Comparison of ENCODE assay signal across 17 cellular contexts in the genomic region with DNA sequence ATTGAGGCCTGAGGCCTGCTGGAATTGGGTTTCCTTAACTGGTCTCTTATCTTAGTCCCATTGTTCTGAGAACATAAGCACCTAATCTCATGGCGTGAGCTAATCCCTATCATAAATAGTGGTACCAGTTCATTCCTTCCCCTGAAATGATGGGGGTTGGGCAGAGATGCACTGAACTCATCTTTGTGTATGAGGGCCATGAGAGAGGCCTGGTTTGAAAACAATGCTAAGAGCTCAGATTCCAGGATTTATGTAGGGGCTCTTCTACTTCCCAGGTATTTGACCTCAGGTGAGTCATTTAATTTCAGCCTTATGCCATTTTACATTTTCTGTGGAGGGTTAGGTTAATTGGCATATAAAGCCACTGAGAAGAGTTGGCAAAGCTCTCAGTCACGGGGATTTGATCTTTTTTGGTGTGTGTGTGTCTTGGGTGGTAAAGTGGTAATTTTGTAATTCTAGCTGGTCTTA. TPM values are rescaled to one million over a fixed set of nuclear protein-coding genes. Genes with fewer than 3 reads are reported as not detected.
A peak's percentile ranks its signal among the peaks of the same experiment; 100 is the strongest.
DNase-seq lines count a peak whose midpoint lies in the region; TF ChIP-seq lines count a peak whose summit lies in the region.
"Had no signal": no experiment of that assay in that cellular context is flagged by ENCODE, and none has a peak within 500 bp of the region (broad histone marks: within the 10 kb centered on the region; RNA-seq: fewer than 3 reads in every experiment).

No MANE protein-coding gene starts in this region.

- H3K27ac Mint-ChIP-seq in T-helper 2 cell treated with Interferon-gamma antibody and Interleukin-4, amounts not matched to agents 5 μg/mL and 100 μg/mL, for 36 hours, result peak overlapping the region; percentile 43
- peak overlapping the region; percentile 54 for H3K27ac Mint-ChIP-seq in activated naive CD8-positive, alpha-beta T cell treated with anti-CD3 and anti-CD28 coated beads for 36 hours
- peak overlapping the region; percentile 0 for H3K27ac Mint-ChIP-seq in mesothelial cell of epicardium
- H3K27ac Mint-ChIP-seq: activated CD4-positive, alpha-beta T cell treated with anti-CD3 and anti-CD28 coated beads, Interleukin-2, amount 10 ng/mL, durations not matched to agents 7 days and 5 days had no signal

- peaks cover 13% of the 10 kb centered on the region for H3K4me1 Mint-ChIP-seq in T-helper 2 cell treated with Interferon-gamma antibody and Interleukin-4, amounts not matched to agents 5 μg/mL and 100 μg/mL, for 36 hours (ENCODE audit: low read depth)
- H3K4me1 Mint-ChIP-seq in activated naive CD8-positive, alpha-beta T cell treated with anti-CD3 and anti-CD28 coated beads for 36 hours, result peaks cover 20% of the 10 kb centered on the region
- peaks cover 13% of the 10 kb centered on the region for H3K4me1 Mint-ChIP-seq in mesothelial cell of epicardium

- H3K9me3 Mint-ChIP-seq in T-helper 2 cell treated with Interferon-gamma antibody and Interleukin-4, amounts not matched to agents 5 μg/mL and 100 μg/mL, for 36 hours, result no peaks in the 10 kb centered on the region
- H3K9me3 Mint-ChIP-seq in activated naive CD8-positive, alpha-beta T cell treated with anti-CD3 and anti-CD28 coated beads for 36 hours, result no peaks in the 10 kb centered on the region
- H3K9me3 Mint-ChIP-seq in mesothelial cell of epicardium, result peaks cover 4% of the 10 kb centered on the region
- H3K9me3 Mint-ChIP-seq: activated CD4-positive, alpha-beta T cell treated with anti-CD3 and anti-CD28 coated beads, Interleukin-2, amount 10 ng/mL, durations not matched to agents 7 days and 5 days had no signal

- no peaks in the 10 kb centered on the region for H3K9me3 ChIP-seq in BE2C
- H3K9me3 ChIP-seq: gastroesophageal sphincter had no signal

- no peaks in the 10 kb centered on the region for H3K27me3 Mint-ChIP-seq in T-helper 2 cell treated with Interferon-gamma antibody and Interleukin-4, amounts not matched to agents 5 μg/mL and 100 μg/mL, for 36 hours (ENCODE audit: low read depth)
- H3K27me3 Mint-ChIP-seq in activated naive CD8-positive, alpha-beta T cell treated with anti-CD3 and anti-CD28 coated beads for 36 hours, result no peaks in the 10 kb centered on the region
- no peaks in the 10 kb centered on the region for H3K27me3 Mint-ChIP-seq in mesothelial cell of epicardium (ENCODE audit: low read depth)
- H3K27me3 Mint-ChIP-seq: activated CD4-positive, alpha-beta T cell treated with anti-CD3 and anti-CD28 coated beads, Interleukin-2, amount 10 ng/mL, durations not matched to agents 7 days and 5 days had no signal

- H3K4me3 Mint-ChIP-seq in T-helper 2 cell treated with Interferon-gamma antibody and Interleukin-4, amounts not matched to agents 5 μg/mL and 100 μg/mL, for 36 hours, result no peak overlapping the region
- no peak overlapping the region for H3K4me3 Mint-ChIP-seq in activated naive CD8-positive, alpha-beta T cell treated with anti-CD3 and anti-CD28 coated beads for 36 hours
- H3K4me3 Mint-ChIP-seq in mesothelial cell of epicardium, result no peak overlapping the region
- H3K4me3 Mint-ChIP-seq: activated CD4-positive, alpha-beta T cell treated with anti-CD3 and anti-CD28 coated beads, Interleukin-2, amount 10 ng/mL, durations not matched to agents 7 days and 5 days had no signal

- no peak for TF ChIP-seq CTCF in mesothelial cell of epicardium (IDR thresholded peaks at IDR 0.05; ENCODE audit: unreplicated experiment)
- TF ChIP-seq CTCF in GM13977 (IDR thresholded peaks at IDR 0.05; ENCODE audit: extremely low read depth, insufficient read depth, missing control alignments), result no peak
- no peak for TF ChIP-seq CTCF in BE2C (IDR thresholded peaks at IDR 0.05; ENCODE audit: low read depth, low read length)

- no peaks in the 10 kb centered on the region; the same call in 1 of the 2 replicates for H3K4me1 ChIP-seq in BE2C

- DNase-seq in T-helper 2 cell treated with Interferon-gamma antibody and Interleukin-4, amounts not matched to agents 5 μg/mL and 100 μg/mL, for 36 hours (ENCODE audit: low spot score), result no peak
- DNase-seq in T-helper 2 cell (no peak), HT1080 (ENCODE audit: low read depth) (peak; percentile 6), mesothelial cell of epicardium (ENCODE audit: low spot score in 2 of 2, unreplicated experiment in 2 of 2) (no peak), GM13977 (ENCODE audit: low spot score) (no peak), inferior parietal cortex (ENCODE audit: extremely low spot score) (no peak), BE2C (no peak)
- DNase-seq in activated naive CD8-positive, alpha-beta T cell treated with anti-CD3 and anti-CD28 coated beads for 36 hours, result no peak
- DNase-seq: activated CD4-positive, alpha-beta T cell treated with anti-CD3 and anti-CD28 coated beads, Interleukin-2, amount 10 ng/mL, durations not matched to agents 7 days and 5 days; activated effector memory CD4-positive, alpha-beta T cell treated with anti-CD3 and anti-CD28 coated beads, Interleukin-2, amount 50 U/mL, for 16 hours; effector memory CD4-positive, alpha-beta T cell; GM23248; KG1; mesenchymal stem cell; T-helper 9 cell had no signal

- H3K36me3 ChIP-seq in BE2C, result peaks cover 52% of the 10 kb centered on the region

- no peaks in the 10 kb centered on the region for H3K27me3 ChIP-seq in BE2C
- H3K27me3 ChIP-seq: gastroesophageal sphincter had no signal

- H3K36me3 Mint-ChIP-seq in T-helper 2 cell treated with Interferon-gamma antibody and Interleukin-4, amounts not matched to agents 5 μg/mL and 100 μg/mL, for 36 hours (ENCODE audit: low read depth), result peaks cover 40% of the 10 kb centered on the region
- peaks cover 46% of the 10 kb centered on the region for H3K36me3 Mint-ChIP-seq in activated naive CD8-positive, alpha-beta T cell treated with anti-CD3 and anti-CD28 coated beads for 36 hours
- H3K36me3 Mint-ChIP-seq in mesothelial cell of epicardium, result peaks cover 17% of the 10 kb centered on the region

- in situ Hi-C loops in GM13977 (cut with MboI; ENCODE audit: low pct_unique_long_range_greater_than_20kb, low sequenced_read_pairs, unreplicated experiment), result no loop called here

- no peak overlapping the region for H3K4me3 ChIP-seq in BE2C (ENCODE audit: low read depth, low read length)
- H3K4me3 ChIP-seq: gastroesophageal sphincter, GM23248, skin epidermis had no signal

RNA-seq across cellular contexts. Expression of gene RBM3, which starts 4.4 kb away (rescaled TPM):
- 169 and 174 TPM in 2 replicates for total RNA-seq in HT1080 (2014; rRNA removed; shearing (Covaris generic))
- polyA plus RNA-seq in HT1080 (2015; cell fraction: cytosol; rRNA removed), result 187 and 197 TPM in 2 replicates
- 238 and 249 TPM in 2 replicates for polyA plus RNA-seq in HT1080 (2015; cell fraction: nucleus; rRNA removed)
- 100 to 1,000 TPM; 255 to 258 TPM for total RNA-seq in activated naive CD8-positive, alpha-beta T cell treated with anti-CD3 and anti-CD28 coated beads for 36 hours
- 208 to 215 TPM (median 209 TPM) in 3 replicates for total RNA-seq in mesothelial cell of epicardium
- 514 TPM for polyA plus RNA-seq in BE2C (2012; ENCODE audit: insufficient read depth, insufficient read length, low read depth)

RNA-seq across cellular contexts. Expression of gene WDR13, which starts 18.6 kb away (rescaled TPM):
- total RNA-seq in HT1080 (2014; rRNA removed; shearing (Covaris generic)), result 66.1 and 74.0 TPM in 2 replicates
- 47.2 and 50.2 TPM in 2 replicates for polyA plus RNA-seq in HT1080 (2015; cell fraction: cytosol; rRNA removed)
- polyA plus RNA-seq in HT1080 (2015; cell fraction: nucleus; rRNA removed), result 91.6 and 107 TPM in 2 replicates
- 10 to 100 TPM; 32.6 to 40.6 TPM for total RNA-seq in activated naive CD8-positive, alpha-beta T cell treated with anti-CD3 and anti-CD28 coated beads for 36 hours
- 85.8 to 98.6 TPM (median 88.8 TPM) in 3 replicates for total RNA-seq in mesothelial cell of epicardium
- polyA plus RNA-seq in BE2C (2012; ENCODE audit: insufficient read depth, insufficient read length, low read depth), result 178 TPM

RNA-seq across cellular contexts. Expression of gene TBC1D25, which starts 39.2 kb away (rescaled TPM):
- 7.1 and 10.4 TPM in 2 replicates for total RNA-seq in HT1080 (2014; rRNA removed; shearing (Covaris generic))
- polyA plus RNA-seq in HT1080 (2015; cell fraction: cytosol; rRNA removed), result 12.0 and 15.0 TPM in 2 replicates
- polyA plus RNA-seq in HT1080 (2015; cell fraction: nucleus; rRNA removed), result 15.4 and 15.7 TPM in 2 replicates
- 10 to 100 TPM; 12.1 to 12.9 TPM for total RNA-seq in activated naive CD8-positive, alpha-beta T cell treated with anti-CD3 and anti-CD28 coated beads for 36 hours
- 13.9 to 15.4 TPM (median 15.3 TPM) in 3 replicates for total RNA-seq in mesothelial cell of epicardium
- polyA plus RNA-seq in BE2C (2012; ENCODE audit: insufficient read depth, insufficient read length, low read depth), result 33.8 TPM

RNA-seq across cellular contexts. Expression of gene EBP, which starts 57.1 kb away (rescaled TPM):
- 129 and 145 TPM in 2 replicates for total RNA-seq in HT1080 (2014; rRNA removed; shearing (Covaris generic))
- polyA plus RNA-seq in HT1080 (2015; cell fraction: cytosol; rRNA removed), result 35.9 and 50.8 TPM in 2 replicates
- 44.3 and 52.3 TPM in 2 replicates for polyA plus RNA-seq in HT1080 (2015; cell fraction: nucleus; rRNA removed)
- 100 to 1,000 TPM; 165 to 169 TPM for total RNA-seq in activated naive CD8-positive, alpha-beta T cell treated with anti-CD3 and anti-CD28 coated beads for 36 hours
- total RNA-seq in mesothelial cell of epicardium, result 48.9 to 52.2 TPM (median 50.2 TPM) in 3 replicates
- 208 TPM for polyA plus RNA-seq in BE2C (2012; ENCODE audit: insufficient read depth, insufficient read length, low read depth)

Comparison
In these comparisons a context has a peak if more than half of its experiments do, and no peak if none do; other contexts are left out.
1. H3K27ac Mint-ChIP-seq: peak in every context shown above with its lines; median percentile 54 in activated naive CD8-positive, alpha-beta T cell treated with anti-CD3 and anti-CD28 coated beads for 36 hours; 43 in T-helper 2 cell treated with Interferon-gamma antibody and Interleukin-4, amounts not matched to agents 5 μg/mL and 100 μg/mL, for 36 hours; 0 in mesothelial cell of epicardium.